Comparison of ENCODE assay signal across 8 cellular contexts in genomic region chr10:98309366-98310355, GRCh38. TPM values are rescaled to one million over a fixed set of nuclear protein-coding genes. Genes with fewer than 3 reads are reported as not detected.
A peak's percentile ranks its signal among the peaks of the same experiment; 100 is the strongest.
DNase-seq lines count a peak whose midpoint lies in the region; ATAC-seq, FAIRE-seq and TF ChIP-seq lines count a peak whose summit lies in the region.

No MANE protein-coding gene starts in this region.

- H3K27ac ChIP-seq in GM23248: no peak overlapping the region
- H3K27ac ChIP-seq in GM12878 (ENCODE audit: control insufficient read depth, insufficient read depth): no peak overlapping the region
- peak overlapping the region; percentile 66 for H3K27ac ChIP-seq in hepatocyte

- no peaks in the 10 kb centered on the region for H3K9me2 ChIP-seq in GM23248 (ENCODE audit: insufficient read depth)
- H3K9me2 ChIP-seq in hepatocyte (replicated peaks; ENCODE audit: insufficient read depth): no peaks in the 10 kb centered on the region

- peak overlapping the region; percentile 39 for H3K4me2 ChIP-seq in GM23248 (ENCODE audit: unreplicated experiment)
- no peak overlapping the region for H3K4me2 ChIP-seq in GM12878 (ENCODE audit: control insufficient read depth, insufficient read depth)
- H3K4me2 ChIP-seq in hepatocyte: peak overlapping the region; percentile 68

- H3K36me3 ChIP-seq in GM23248 (ENCODE audit: low read depth) (no peaks in the 10 kb centered on the region), GM12878 (ENCODE audit: control insufficient read depth in 2 of 2, insufficient read depth in 2 of 2, low read length in 1 of 2) (no peaks in the 10 kb centered on the region), hepatocyte (replicated peaks; ENCODE audit: insufficient read depth, low read depth) (no peaks in the 10 kb centered on the region)

- no peaks in the 10 kb centered on the region for H3K27me3 ChIP-seq in GM23248 (replicated peaks; ENCODE audit: insufficient read depth)
- peaks cover 2% of the 10 kb centered on the region in 2 experiments for H3K27me3 ChIP-seq in GM12878 (replicated peaks in 1 of 2; ENCODE audit: control insufficient read depth in 2 of 2, insufficient read depth in 2 of 2, low read length in 1 of 2)
- H3K27me3 ChIP-seq in hepatocyte: no peaks in the 10 kb centered on the region

- H3K79me2 ChIP-seq in GM23248 (ENCODE audit: insufficient read depth): no peaks in the 10 kb centered on the region
- H3K79me2 ChIP-seq in GM12878 (ENCODE audit: control insufficient read depth, insufficient read depth, low read length): no peaks in the 10 kb centered on the region
- no peaks in the 10 kb centered on the region for H3K79me2 ChIP-seq in hepatocyte

- no peak for TF ChIP-seq EP300 in GM12878 (IDR thresholded peaks at IDR 0.05; ENCODE audit: borderline replicate concordance in 1 of 2, control insufficient read depth in 1 of 2, low read depth in 2 of 2, low read length in 2 of 2)

- BruUV-seq in GM12878 (replicated peaks; lab: Mats Ljungman, UMichigan): no TSS peak

- 17% methylated on average over 21 of the region's 21 CpGs for WGBS in GM23248 (ENCODE audit: low coverage in 1 of 2, low lambda C conversion rate in 2 of 2, missing lambda C conversion rate in 2 of 2), 2 experiments
- 23% methylated on average over 21 of the region's 21 CpGs for WGBS in GM12878 (ENCODE audit: insufficient coverage, insufficient replicate concordance, low lambda C conversion rate, missing lambda C conversion rate)
- WGBS in hepatocyte (ENCODE audit: low lambda C conversion rate, missing lambda C conversion rate): 18% methylated on average over 20 of the region's 21 CpGs

- CTCF ChIA-PET in GM12878 (lab: Yijun Ruan, JAX): interaction anchor here (0.8 to 3.0 kb wide), 10 partner anchors 8 to 395 kb away, joined by 3 to 42 read pairs (median 3); no protein-coding TSS in a partner anchor

- POLR2A ChIA-PET in GM12878 (lab: Charles Lee): no interaction called here

- TF ChIP-seq POLR2A in GM12878 (IDR thresholded peaks at IDR 0.05; ENCODE audit: low read depth, low read length): no peak

- peak; percentile 66 for TF ChIP-seq RAD21 in GM12878 (IDR thresholded peaks at IDR 0.05; ENCODE audit: insufficient read depth, low read depth, low read length)

- TF ChIP-seq CTCF in GM12878 (IDR thresholded peaks at IDR 0.05 in 2 of 3, conservative IDR thresholded peaks at IDR 0.05 in 1 of 3; ENCODE audit: control insufficient read depth in 2 of 3, extremely low read depth in 1 of 3, insufficient read depth in 1 of 3, low read depth in 3 of 3, low read length in 3 of 3): peak; percentile 59 to 66 (median 63)
- peak; percentile 90 for TF ChIP-seq CTCF in hepatocyte (IDR thresholded peaks at IDR 0.05; ENCODE audit: poor library complexity)

- intact Hi-C loops in GM12878 (cut with micrococcal nuclease; ENCODE audit: unreplicated experiment): loop anchor here (1.0 kb wide), 2 partner anchors 139 to 395 kb away; no protein-coding TSS in a partner anchor

- H3K9me3 ChIP-seq in GM23248 (ENCODE audit: low read depth): no peaks in the 10 kb centered on the region
- no peaks in the 10 kb centered on the region; the same call in 2 of the 3 replicates for H3K9me3 ChIP-seq in GM12878 (replicated peaks; ENCODE audit: control insufficient read depth, insufficient read depth, low read length)
- H3K9me3 ChIP-seq in hepatocyte (ENCODE audit: low read depth): no peaks in the 10 kb centered on the region

- ATAC-seq in GM12878 (peak; percentile 82), HG03135 (IDR thresholded peaks at IDR 0.05; ENCODE audit: unreplicated experiment) (no peak), HG03280 (IDR thresholded peaks at IDR 0.05; ENCODE audit: unreplicated experiment) (no peak)

- SMC1A ChIA-PET in GM12878 (lab: Charles Lee; ENCODE audit: uncharacterized antibody, unreplicated experiment): interaction anchor here (0.9 to 2.6 kb wide), 2 partner anchors 139 to 208 kb away, joined by 3 to 16 read pairs; no protein-coding TSS in a partner anchor

- FAIRE-seq in GM12878 (lab: Jason Lieb, UNC): peak; percentile 23

- H2AFZ ChIP-seq in GM23248 (peak overlapping the region; percentile 90), GM12878 (ENCODE audit: control insufficient read depth, low read depth, low read length) (no peak overlapping the region), hepatocyte (peak overlapping the region; percentile 10)

- in situ Hi-C loops in GM23248 (cut with MboI) (no loop called here), GM12878 (cut with MboI) (no loop called here)

- H3K9ac ChIP-seq in GM23248: peak overlapping the region; percentile 50
- H3K9ac ChIP-seq in GM12878 (ENCODE audit: control insufficient read depth, insufficient read depth, low read length): no peak overlapping the region

- RAD21 ChIA-PET in GM12878 (lab: Charles Lee; ENCODE audit: unreplicated experiment): interaction anchor here (0.9 to 1.7 kb wide), 3 partner anchors 139 to 395 kb away, joined by 3 to 13 read pairs (median 4); no protein-coding TSS in a partner anchor

- peak overlapping the region; percentile 40 for H3K4me3 ChIP-seq in GM23248
- no peak overlapping the region for H3K4me3 ChIP-seq in GM12878
- H3K4me3 ChIP-seq in hepatocyte: no peak overlapping the region

- peaks cover 19% of the 10 kb centered on the region; the same call in 1 of the 2 replicates for H3F3A ChIP-seq in GM23248 (ENCODE audit: insufficient read depth)

- DNase-seq in AG20443 (ENCODE audit: low spot score) (peak; percentile 94), GM23248 (peak; percentile 90), NCI-H524 (lab: John Stamatoyannopoulos, UW) (peak; percentile 42 to 75), GM12878 (ENCODE audit: low read depth, low spot score) (no peak), hepatocyte (ENCODE audit: low spot score) (peak; percentile 88), putamen (ENCODE audit: low spot score) (peak; percentile 49)

- H4K20me1 ChIP-seq in GM23248 (ENCODE audit: insufficient read depth) (no peaks in the 10 kb centered on the region), GM12878 (ENCODE audit: control insufficient read depth, insufficient read depth) (no peaks in the 10 kb centered on the region; the same call in 1 of the 2 replicates), hepatocyte (ENCODE audit: insufficient read depth, poor library complexity, severe bottlenecking) (no peaks in the 10 kb centered on the region)

- H3K4me1 ChIP-seq in GM23248 (ENCODE audit: insufficient read depth): peaks cover 36% of the 10 kb centered on the region
- H3K4me1 ChIP-seq in GM12878 (ENCODE audit: control insufficient read depth, insufficient read depth, low read length): no peaks in the 10 kb centered on the region
- peaks cover 10% of the 10 kb centered on the region for H3K4me1 ChIP-seq in hepatocyte (ENCODE audit: insufficient read depth)

TF ChIP-seq in GM12878, 131 proteins besides CTCF, POLR2A, EP300 and RAD21 (continues in another document):
- TF ChIP-seq, protein P1, sequence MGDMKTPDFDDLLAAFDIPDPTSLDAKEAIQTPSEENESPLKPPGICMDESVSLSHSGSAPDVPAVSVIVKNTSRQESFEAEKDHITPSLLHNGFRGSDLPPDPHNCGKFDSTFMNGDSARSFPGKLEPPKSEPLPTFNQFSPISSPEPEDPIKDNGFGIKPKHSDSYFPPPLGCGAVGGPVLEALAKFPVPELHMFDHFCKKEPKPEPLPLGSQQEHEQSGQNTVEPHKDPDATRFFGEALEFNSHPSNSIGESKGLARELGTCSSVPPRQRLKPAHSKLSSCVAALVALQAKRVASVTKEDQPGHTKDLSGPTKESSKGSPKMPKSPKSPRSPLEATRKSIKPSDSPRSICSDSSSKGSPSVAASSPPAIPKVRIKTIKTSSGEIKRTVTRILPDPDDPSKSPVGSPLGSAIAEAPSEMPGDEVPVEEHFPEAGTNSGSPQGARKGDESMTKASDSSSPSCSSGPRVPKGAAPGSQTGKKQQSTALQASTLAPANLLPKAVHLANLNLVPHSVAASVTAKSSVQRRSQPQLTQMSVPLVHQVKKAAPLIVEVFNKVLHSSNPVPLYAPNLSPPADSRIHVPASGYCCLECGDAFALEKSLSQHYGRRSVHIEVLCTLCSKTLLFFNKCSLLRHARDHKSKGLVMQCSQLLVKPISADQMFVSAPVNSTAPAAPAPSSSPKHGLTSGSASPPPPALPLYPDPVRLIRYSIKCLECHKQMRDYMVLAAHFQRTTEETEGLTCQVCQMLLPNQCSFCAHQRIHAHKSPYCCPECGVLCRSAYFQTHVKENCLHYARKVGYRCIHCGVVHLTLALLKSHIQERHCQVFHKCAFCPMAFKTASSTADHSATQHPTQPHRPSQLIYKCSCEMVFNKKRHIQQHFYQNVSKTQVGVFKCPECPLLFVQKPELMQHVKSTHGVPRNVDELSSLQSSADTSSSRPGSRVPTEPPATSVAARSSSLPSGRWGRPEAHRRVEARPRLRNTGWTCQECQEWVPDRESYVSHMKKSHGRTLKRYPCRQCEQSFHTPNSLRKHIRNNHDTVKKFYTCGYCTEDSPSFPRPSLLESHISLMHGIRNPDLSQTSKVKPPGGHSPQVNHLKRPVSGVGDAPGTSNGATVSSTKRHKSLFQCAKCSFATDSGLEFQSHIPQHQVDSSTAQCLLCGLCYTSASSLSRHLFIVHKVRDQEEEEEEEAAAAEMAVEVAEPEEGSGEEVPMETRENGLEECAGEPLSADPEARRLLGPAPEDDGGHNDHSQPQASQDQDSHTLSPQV (IDR thresholded peaks at IDR 0.05): no peak
- TF ChIP-seq SMC3 (IDR thresholded peaks at IDR 0.05; ENCODE audit: borderline replicate concordance, low read length): peak; percentile 45; the same call in 1 of the 2 replicates
- no peak for TF ChIP-seq ESRRA (IDR thresholded peaks at IDR 0.05; ENCODE audit: low read length)

RNA-seq across cellular contexts. Expression of gene LOXL4, which starts 41.7 kb away (rescaled TPM):
- 496 and 507 TPM in 2 replicates for total RNA-seq in GM23248 (2014; rRNA removed; shearing (Covaris generic))
- polyA plus RNA-seq in GM23248 (2016; fragmentation: Nextera tagmentation; extraction: Ambion mirVana) (319 and 320 TPM in 2 replicates), GM12878 (2011; rRNA removed) (not detected in 2 replicates), GM12878 (2014; fragmentation: Illumina TruSeq; extraction: Trizol) (0.08 and 0.10 TPM in 2 replicates), GM12878 (2014; fragmentation: Nextera tagmentation; extraction: Ambion mirVana) (under 1 TPM; 0.02 to 0.08 TPM), GM12878 (2014; rRNA removed) (0.03 and 0.05 TPM in 2 replicates), GM12878 (2016; fragmentation: Nextera tagmentation; extraction: Ambion mirVana) (under 1 TPM; 0.09 to 0.12 TPM), hepatocyte (33.4 and 34.4 TPM in 2 replicates)
- total RNA-seq in GM12878 (2013; cell fraction: nucleolus; rRNA removed): not detected in 2 replicates
- total RNA-seq in GM12878 (2014; rRNA removed) (0.05 TPM in 1 of 2 replicates, not detected in the other), GM12878 (2014; rRNA removed; fragmentation: Illumina TruSeq; extraction: Trizol) (0.04 and 0.05 TPM in 2 replicates), GM12878 (2021) (not detected in 2 replicates), hepatocyte (24.9 and 32.7 TPM in 2 replicates)
- 0.08 TPM for polyA plus RNA-seq in GM12878 (2011; ENCODE audit: low read depth)
- polyA plus RNA-seq in GM12878 (2011; cell fraction: cytosol; rRNA removed): not detected in 2 replicates
- polyA plus RNA-seq in GM12878 (2011; cell fraction: nucleus; rRNA removed): 0.03 TPM in 1 of 2 replicates, not detected in the other
- polyA plus RNA-seq in GM12878 (2012): 0.09 and 0.20 TPM in 2 replicates
- polyA minus RNA-seq in GM12878 (2011; rRNA and poly(A)+ RNA removed): not detected in 2 replicates
- not detected in 2 replicates for polyA minus RNA-seq in GM12878 (2011; cell fraction: cytosol; rRNA and poly(A)+ RNA removed)
- not detected in 2 replicates for polyA minus RNA-seq in GM12878 (2011; cell fraction: nucleus; rRNA and poly(A)+ RNA removed)

Comparison
In these comparisons a context has a peak if more than half of its experiments do, and no peak if none do; other contexts are left out.
1. RNA of gene LOXL4, which starts 41.7 kb away (total RNA-seq): 496 to 507 TPM in GM23248 and 24.9 to 32.7 TPM in hepatocyte; 0.04 to 0.05 TPM in GM12878; every median in the first group is over 10 times any median in the second.